In the genomic region with DNA sequence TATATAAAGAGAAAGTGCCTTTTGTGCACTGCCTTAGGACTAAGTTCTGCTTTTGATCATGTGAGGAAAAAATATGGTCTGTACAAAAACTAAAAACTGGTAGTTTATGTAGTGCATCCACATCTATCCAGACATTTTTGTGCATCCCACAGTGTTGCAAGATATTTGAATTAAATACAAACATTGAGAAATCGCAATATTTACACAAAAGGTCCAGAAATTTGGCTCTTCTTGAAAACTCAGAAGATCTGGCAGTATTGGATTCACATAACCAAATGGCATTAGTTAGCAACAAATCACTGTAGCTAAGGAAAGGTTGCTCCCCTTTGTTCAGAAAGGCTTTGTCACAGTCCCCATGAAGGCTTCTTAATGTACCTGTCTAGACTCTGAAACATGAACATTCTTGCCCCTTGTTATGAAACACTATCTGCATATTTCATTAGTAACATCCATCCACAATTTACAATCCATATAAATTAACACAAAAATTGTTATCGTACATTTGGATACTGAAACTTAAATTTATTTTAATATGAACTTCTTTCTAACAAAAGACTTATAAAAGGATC, we compare ENCODE assay signal across 11 cellular contexts. TPM values are rescaled to one million over a fixed set of nuclear protein-coding genes. Genes with fewer than 3 reads are reported as not detected.
A peak's percentile ranks its signal among the peaks of the same experiment; 100 is the strongest.
DNase-seq lines count a peak whose midpoint lies in the region; ATAC-seq and TF ChIP-seq lines count a peak whose summit lies in the region.
"Had no signal": no experiment of that assay in that cellular context is flagged by ENCODE, and none has a peak within 500 bp of the region (broad histone marks: within the 10 kb centered on the region; RNA-seq: fewer than 3 reads in every experiment).

No MANE protein-coding gene starts in this region.

- H3K4me3 Mint-ChIP-seq in endothelial cell (ENCODE audit: unreplicated experiment) (peak overlapping the region; percentile 98), neural progenitor cell (peak overlapping the region; percentile 98)

- H3K4me3 ChIP-seq in GM12864 (ENCODE audit: low read depth, low read length) = peak overlapping the region; percentile 11; the same call in 1 of the 2 replicates
- H3K4me3 ChIP-seq in OCI-LY3 (ENCODE audit: low read length) = peak overlapping the region; percentile 87
- peak overlapping the region; percentile 83 for H3K4me3 ChIP-seq in neural progenitor cell

- DNase-seq in GM12864 (ENCODE audit: low read depth) (no peak), endothelial cell (ENCODE audit: low spot score) (no peak), neural progenitor cell (ENCODE audit: low spot score) (no peak), anterior cingulate cortex (lab: John Stamatoyannopoulos, UW) (no peak), A172 (ENCODE audit: low spot score) (no peak)
- DNase-seq: NCI-H2171 had no signal

- H3K27ac ChIP-seq in OCI-LY3 (ENCODE audit: low read length) (no peak overlapping the region), neural progenitor cell (no peak overlapping the region)

- H3K27ac Mint-ChIP-seq in endothelial cell (ENCODE audit: unreplicated experiment) = peak overlapping the region; percentile 61
- no peak overlapping the region for H3K27ac Mint-ChIP-seq in neural progenitor cell

- H3K36me3 ChIP-seq in OCI-LY3 (replicated peaks; ENCODE audit: low read depth, low read length) = peaks cover 44% of the 10 kb centered on the region
- H3K36me3 ChIP-seq in neural progenitor cell = peaks cover 20% of the 10 kb centered on the region

- H3K9me3 Mint-ChIP-seq in endothelial cell (ENCODE audit: unreplicated experiment) (no peaks in the 10 kb centered on the region), neural progenitor cell (no peaks in the 10 kb centered on the region)

- peaks cover 5% of the 10 kb centered on the region; the same call in 1 of the 2 replicates for H4K20me1 ChIP-seq in OCI-LY3 (ENCODE audit: insufficient read depth, low read length)
- H4K20me1 ChIP-seq in neural progenitor cell (ENCODE audit: low read depth) = peaks cover 10% of the 10 kb centered on the region

- H3K27me3 Mint-ChIP-seq in endothelial cell (ENCODE audit: unreplicated experiment) (peaks cover 7% of the 10 kb centered on the region), neural progenitor cell (ENCODE audit: insufficient read depth, low read depth) (no peaks in the 10 kb centered on the region)

- no peak for TF ChIP-seq CTCF in GM12864 (IDR thresholded peaks at IDR 0.05; ENCODE audit: low read depth, low read length, missing control alignments)
- no peak for TF ChIP-seq CTCF in OCI-LY3 (IDR thresholded peaks at IDR 0.05; ENCODE audit: low read depth, low read length)
- no peak for TF ChIP-seq CTCF in endothelial cell (IDR thresholded peaks at IDR 0.05; ENCODE audit: unreplicated experiment)
- TF ChIP-seq CTCF in neural progenitor cell (IDR thresholded peaks at IDR 0.05) = no peak

- H3K36me3 Mint-ChIP-seq in endothelial cell (ENCODE audit: low read depth, unreplicated experiment) (peaks cover 5% of the 10 kb centered on the region), neural progenitor cell (peaks cover 18% of the 10 kb centered on the region)

- H3K27me3 ChIP-seq in OCI-LY3 (ENCODE audit: low read depth, low read length) (no peaks in the 10 kb centered on the region), neural progenitor cell (no peaks in the 10 kb centered on the region)
- H3K27me3 ChIP-seq: tibial nerve had no signal

- no peaks in the 10 kb centered on the region for H3K9me3 ChIP-seq in OCI-LY3 (ENCODE audit: insufficient read depth, low read length)
- H3K9me3 ChIP-seq in neural progenitor cell (ENCODE audit: low read depth) = no peaks in the 10 kb centered on the region
- H3K9me3 ChIP-seq: tibial nerve had no signal

- H2AFZ ChIP-seq in OCI-LY3 (ENCODE audit: low read depth, low read length) (no peak overlapping the region), neural progenitor cell (replicated peaks) (no peak overlapping the region)

- no peak overlapping the region for H3K9ac ChIP-seq in OCI-LY3 (ENCODE audit: low read length)
- no peak overlapping the region for H3K9ac ChIP-seq in neural progenitor cell

- H3K4me1 ChIP-seq in OCI-LY3 (ENCODE audit: low read length) (peaks cover 16% of the 10 kb centered on the region), neural progenitor cell (peaks cover 16% of the 10 kb centered on the region)

- peak overlapping the region; percentile 74 for H3K4me2 ChIP-seq in OCI-LY3 (ENCODE audit: low read length)
- H3K4me2 ChIP-seq in neural progenitor cell = peak overlapping the region; percentile 87

- H3F3A ChIP-seq in neural progenitor cell (ENCODE audit: low read depth) = peaks cover 13% of the 10 kb centered on the region

- no peak for ATAC-seq in GM18858 (IDR thresholded peaks at IDR 0.05; ENCODE audit: unreplicated experiment)
- no peak for ATAC-seq in HG03280 (IDR thresholded peaks at IDR 0.05; ENCODE audit: unreplicated experiment)
- ATAC-seq: sciatic nerve had no signal

- H3K79me2 ChIP-seq in OCI-LY3 (ENCODE audit: low read length) (peaks cover 52% of the 10 kb centered on the region), neural progenitor cell (ENCODE audit: low read depth) (peaks cover 59% of the 10 kb centered on the region)

- H3K4me1 Mint-ChIP-seq in endothelial cell (ENCODE audit: unreplicated experiment) = peaks cover 21% of the 10 kb centered on the region
- peaks cover 23% of the 10 kb centered on the region for H3K4me1 Mint-ChIP-seq in neural progenitor cell

RNA-seq across cellular contexts. Expression of a gene that starts 2.2 kb away (rescaled TPM):
- total RNA-seq in endothelial cell (ENCODE audit: unreplicated experiment) (86.0 TPM), neural progenitor cell (ENCODE audit: low replicate concordance) (149 and 178 TPM in 2 replicates)
- 425 and 434 TPM in 2 replicates for total RNA-seq in A172 (2014; rRNA removed; shearing (Covaris generic))

Comparison
In these comparisons a context has a peak if more than half of its experiments do, and no peak if none do; other contexts are left out.
1. H3K4me3 ChIP-seq: peak in every context shown above with its lines; median percentile 87 in OCI-LY3; 83 in neural progenitor cell; 11 in GM12864.